ENCODE assay signal across 31 cellular contexts in genomic region chr7:101705327-101705726, GRCh38.
A peak's percentile ranks its signal among the peaks of the same experiment; 100 is the strongest.
DNase-seq lines count a peak whose midpoint lies in the region; ATAC-seq and TF ChIP-seq lines count a peak whose summit lies in the region.
"Had no signal": no experiment of that assay in that cellular context is flagged by ENCODE, and none has a peak within 500 bp of the region (broad histone marks: within the 10 kb centered on the region; RNA-seq: fewer than 3 reads in every experiment).

No MANE protein-coding gene starts in this region.

- peaks cover 15% of the 10 kb centered on the region for H3K27me3 Mint-ChIP-seq in MCF 10A (ENCODE audit: insufficient read depth, unreplicated experiment)
- H3K27me3 Mint-ChIP-seq: activated CD8-positive, alpha-beta T cell treated with anti-CD3 and anti-CD28 coated beads for 36 hours had no signal

- H3K4me3 ChIP-seq in breast epithelium = no peak overlapping the region
- H3K4me3 ChIP-seq in mammary epithelial cell (replicated peaks in 1 of 3; ENCODE audit: insufficient read depth in 1 of 3, low read depth in 2 of 3, low read length in 3 of 3) = no peak overlapping the region
- H3K4me3 ChIP-seq in mucosa of rectum (ENCODE audit: low read length in 2 of 2) = no peak overlapping the region
- H3K4me3 ChIP-seq: GM12878, neural progenitor cell, right atrium auricular region had no signal

- no peak overlapping the region for H3K4me2 ChIP-seq in mammary epithelial cell (ENCODE audit: insufficient read depth, low read depth, low read length)
- H3K4me2 ChIP-seq: neural progenitor cell had no signal

- dilution Hi-C loops in mammary epithelial cell (cut with HindIII; ENCODE audit: low sequenced_read_pairs) = no loop called here

- H3K27ac ChIP-seq in breast epithelium (no peak overlapping the region), mammary epithelial cell (ENCODE audit: insufficient read depth, low read depth, low read length) (no peak overlapping the region), mucosa of rectum (ENCODE audit: low read depth in 2 of 2, low read length in 2 of 2) (peak overlapping the region; percentile 9 to 37)
- H3K27ac ChIP-seq: neural progenitor cell, parathyroid adenoma, right atrium auricular region had no signal

- H3K9me3 ChIP-seq in breast epithelium = no peaks in the 10 kb centered on the region
- H3K9me3 ChIP-seq in mammary epithelial cell (replicated peaks; ENCODE audit: insufficient read depth, low read length) = no peaks in the 10 kb centered on the region
- H3K9me3 ChIP-seq in mucosa of rectum (ENCODE audit: control insufficient read depth in 2 of 2, low read length in 2 of 2) = no peaks in the 10 kb centered on the region
- H3K9me3 ChIP-seq: right atrium auricular region had no signal

- TF ChIP-seq CTCF in MCF 10A (IDR thresholded peaks at IDR 0.05; ENCODE audit: unreplicated experiment) = no peak
- TF ChIP-seq CTCF in breast epithelium (IDR thresholded peaks at IDR 0.05) = no peak
- TF ChIP-seq CTCF in mammary epithelial cell (conservative IDR thresholded peaks at IDR 0.05 in 1 of 2, IDR thresholded peaks at IDR 0.05 in 1 of 2; ENCODE audit: extremely low read depth in 1 of 2, insufficient read depth in 1 of 2, low read depth in 1 of 2, low read length in 2 of 2) = no peak

- peak; percentile 81 for DNase-seq in MCF 10A (ENCODE audit: unreplicated experiment)
- no peak for DNase-seq in breast epithelium (ENCODE audit: low spot score in 2 of 2)
- DNase-seq in NCI-H226 = peak; percentile 87
- peak; percentile 38 for DNase-seq in mammary epithelial cell
- no peak for DNase-seq in activated CD4-positive, alpha-beta T cell treated with anti-CD3 and anti-CD28 coated beads, Interleukin-2, amount 50 U/mL, for 4 hours
- no peak for DNase-seq in dedifferentiated amniotic fluid mesenchymal stem cell (ENCODE audit: extremely low spot score)
- DNase-seq: ACHN; activated CD8-positive, alpha-beta memory T cell treated with anti-CD3 and anti-CD28 coated beads, Interleukin-2, amount 50 U/mL, for 48 hours; activated CD8-positive, alpha-beta T cell treated with anti-CD3 and anti-CD28 coated beads for 36 hours; activated naive CD4-positive, alpha-beta T cell treated with anti-CD3 and anti-CD28 coated beads for 36 hours; CD4-positive, alpha-beta memory T cell; cerebellar nuclear complex; GOT3; NCI-H1092 treated with DMSO at 0.1 percent for 48 hours; NCI-H187 treated with DMSO at 0.1 percent for 48 hours; NCI-H2227 treated with DMSO at 0.1 percent for 48 hours; NCI-H82; SHP77 treated with DMSO at 0.1 percent for 48 hours; small intestine; stimulated activated naive B cell treated with anti-CD40 and anti-IgM and Interleukin-4, amounts not matched to agents 10 μg/mL and 1 μg/mL and 100 μg/mL, for 72 hours; substantia nigra; trophoblast cell had no signal

- no peak overlapping the region for H3K4me3 Mint-ChIP-seq in MCF 10A (ENCODE audit: unreplicated experiment)
- H3K4me3 Mint-ChIP-seq: activated CD8-positive, alpha-beta T cell treated with anti-CD3 and anti-CD28 coated beads for 36 hours; activated naive CD4-positive, alpha-beta T cell treated with anti-CD3 and anti-CD28 coated beads for 36 hours; activated T-helper 1 cell treated with anti-CD3 and anti-CD28 coated beads, Interleukin-12 subunit alpha, Interleukin-12 subunit beta, Interleukin-2, Interleukin-4 antibody, amounts not matched to agents 30 ng/mL and 10 ng/mL and 1 ng/mL, durations not matched to agents 14 hours and 24 hours and 36 hours; B cell; CD4-positive, alpha-beta memory T cell; neural progenitor cell; stimulated activated naive B cell treated with anti-CD40 and anti-IgM and Interleukin-4, amounts not matched to agents 10 μg/mL and 1 μg/mL and 100 μg/mL, for 72 hours; T-helper 2 cell treated with Interferon-gamma antibody and Interleukin-4, amounts not matched to agents 5 μg/mL and 100 μg/mL, for 36 hours had no signal

- H3K79me2 ChIP-seq in mammary epithelial cell (ENCODE audit: insufficient read depth, low read length) = no peaks in the 10 kb centered on the region
- H3K79me2 ChIP-seq: parathyroid adenoma had no signal

- H3K4me1 Mint-ChIP-seq in MCF 10A (ENCODE audit: insufficient read depth, unreplicated experiment) = peaks cover 6% of the 10 kb centered on the region
- H3K4me1 Mint-ChIP-seq: B cell; CD4-positive, alpha-beta memory T cell; neural progenitor cell; stimulated activated naive B cell treated with anti-CD40 and anti-IgM and Interleukin-4, amounts not matched to agents 10 μg/mL and 1 μg/mL and 100 μg/mL, for 72 hours had no signal

- H3K9me3 Mint-ChIP-seq in MCF 10A (ENCODE audit: unreplicated experiment) = no peaks in the 10 kb centered on the region
- H3K9me3 Mint-ChIP-seq: activated CD8-positive, alpha-beta T cell treated with anti-CD3 and anti-CD28 coated beads for 36 hours; activated naive CD4-positive, alpha-beta T cell treated with anti-CD3 and anti-CD28 coated beads for 36 hours; activated T-helper 1 cell treated with anti-CD3 and anti-CD28 coated beads, Interleukin-12 subunit alpha, Interleukin-12 subunit beta, Interleukin-2, Interleukin-4 antibody, amounts not matched to agents 30 ng/mL and 10 ng/mL and 1 ng/mL, durations not matched to agents 14 hours and 24 hours and 36 hours; neural progenitor cell; stimulated activated naive B cell treated with anti-CD40 and anti-IgM and Interleukin-4, amounts not matched to agents 10 μg/mL and 1 μg/mL and 100 μg/mL, for 72 hours; T-helper 2 cell treated with Interferon-gamma antibody and Interleukin-4, amounts not matched to agents 5 μg/mL and 100 μg/mL, for 36 hours had no signal

- H3K36me3 ChIP-seq in breast epithelium (no peaks in the 10 kb centered on the region), mammary epithelial cell (ENCODE audit: insufficient read depth, low read length) (no peaks in the 10 kb centered on the region), mucosa of rectum (ENCODE audit: control insufficient read depth in 2 of 2, insufficient read depth in 2 of 2, low read length in 2 of 2) (no peaks in the 10 kb centered on the region)
- H3K36me3 ChIP-seq: neural progenitor cell, right atrium auricular region had no signal

- no peaks in the 10 kb centered on the region for H3K4me1 ChIP-seq in breast epithelium
- H3K4me1 ChIP-seq in mammary epithelial cell (ENCODE audit: insufficient read depth, low read length) = no peaks in the 10 kb centered on the region
- H3K4me1 ChIP-seq in mucosa of rectum (ENCODE audit: control insufficient read depth in 2 of 2, insufficient read depth in 2 of 2, low read length in 2 of 2) = peaks cover 26 to 48% of the 10 kb centered on the region in 2 donors
- H3K4me1 ChIP-seq: neural progenitor cell, parathyroid adenoma, right atrium auricular region had no signal

- no peaks in the 10 kb centered on the region for H3K36me3 Mint-ChIP-seq in MCF 10A (ENCODE audit: insufficient read depth, unreplicated experiment)
- H3K36me3 Mint-ChIP-seq: CD4-positive, alpha-beta memory T cell; neural progenitor cell; stimulated activated naive B cell treated with anti-CD40 and anti-IgM and Interleukin-4, amounts not matched to agents 10 μg/mL and 1 μg/mL and 100 μg/mL, for 72 hours had no signal

- H3K9ac ChIP-seq in mammary epithelial cell (ENCODE audit: insufficient read depth, low read length) (no peak overlapping the region), mucosa of rectum (ENCODE audit: low read depth in 1 of 2, low read length in 2 of 2) (peak overlapping the region in 1 of 2 donors; percentile 34)
- H3K9ac ChIP-seq: neural progenitor cell, parathyroid adenoma had no signal

- no peaks in the 10 kb centered on the region for H4K20me1 ChIP-seq in mammary epithelial cell (ENCODE audit: insufficient read depth, low read length)

- no peak for TF ChIP-seq POLR2A in breast epithelium (IDR thresholded peaks at IDR 0.05)

- POLR2A ChIA-PET in MCF 10A (lab: Yijun Ruan, JAX) = interaction anchor here (0.8 to 1.0 kb wide), 2 partner anchors 12 to 24 kb away, joined by 3 to 5 read pairs; no protein-coding TSS in a partner anchor

- no peak for ATAC-seq in HG02870 (IDR thresholded peaks at IDR 0.05; ENCODE audit: unreplicated experiment)
- ATAC-seq: activated CD8-positive, alpha-beta T cell treated with anti-CD3 and anti-CD28 coated beads for 36 hours; GM12878; stimulated activated naive B cell treated with anti-CD40 and anti-IgM and Interleukin-4, amounts not matched to agents 10 μg/mL and 1 μg/mL and 100 μg/mL, for 72 hours had no signal

- CTCF ChIA-PET in MCF 10A (lab: Yijun Ruan, JAX) (interaction anchor here (0.6 to 1.0 kb wide), 3 partner anchors 16 to 98 kb away, joined by 3 to 10 read pairs (median 4); no protein-coding TSS in a partner anchor), mammary epithelial cell (lab: Charles Lee; ENCODE audit: low non-redundant PET) (no interaction called here)

- no peak overlapping the region for H3K27ac Mint-ChIP-seq in MCF 10A (ENCODE audit: low read depth, unreplicated experiment)
- H3K27ac Mint-ChIP-seq: activated CD8-positive, alpha-beta T cell treated with anti-CD3 and anti-CD28 coated beads for 36 hours; activated naive CD4-positive, alpha-beta T cell treated with anti-CD3 and anti-CD28 coated beads for 36 hours; activated T-helper 1 cell treated with anti-CD3 and anti-CD28 coated beads, Interleukin-12 subunit alpha, Interleukin-12 subunit beta, Interleukin-2, Interleukin-4 antibody, amounts not matched to agents 30 ng/mL and 10 ng/mL and 1 ng/mL, durations not matched to agents 14 hours and 24 hours and 36 hours; B cell; CD4-positive, alpha-beta memory T cell; neural progenitor cell; stimulated activated naive B cell treated with anti-CD40 and anti-IgM and Interleukin-4, amounts not matched to agents 10 μg/mL and 1 μg/mL and 100 μg/mL, for 72 hours; T-helper 2 cell treated with Interferon-gamma antibody and Interleukin-4, amounts not matched to agents 5 μg/mL and 100 μg/mL, for 36 hours had no signal

- H2AFZ ChIP-seq in mammary epithelial cell (ENCODE audit: low read depth, low read length) = no peak overlapping the region
- H2AFZ ChIP-seq: neural progenitor cell, parathyroid adenoma had no signal

- H3K27me3 ChIP-seq in breast epithelium (peaks cover 0 to 38% of the 10 kb centered on the region in 2 donors), mammary epithelial cell (ENCODE audit: insufficient read depth, low read length) (peaks cover 13% of the 10 kb centered on the region), mucosa of rectum (ENCODE audit: control insufficient read depth in 2 of 2, insufficient read depth in 2 of 2, low read length in 2 of 2) (no peaks in the 10 kb centered on the region)
- H3K27me3 ChIP-seq: neural progenitor cell, right atrium auricular region had no signal

- BruUV-seq in MCF 10A (replicated peaks; lab: Mats Ljungman, UMichigan) (no TSS peak), mammary epithelial cell (replicated peaks; lab: Mats Ljungman, UMichigan) (no TSS peak)

- in situ Hi-C loops in mammary epithelial cell (cut with MboI; ENCODE audit: low sequenced_read_pairs in 2 of 2) = no loop called here

- intact Hi-C loops in MCF 10A (cut with micrococcal nuclease) = no loop called here
- intact Hi-C loops in breast epithelium (cut with DNase I; ENCODE audit: low total_unique reads) = no loop called here
- intact Hi-C loops in mammary epithelial cell (cut with micrococcal nuclease) = no loop called here

- WGBS in mammary epithelial cell (ENCODE audit: low coverage, missing lambda C conversion rate) = 23% methylated on average over 4 of the region's 4 CpGs

Comparison
In these comparisons a context has a peak if more than half of its experiments do, and no peak if none do; other contexts are left out.
1. DNase-seq: peak in MCF 10A (single experiment), NCI-H226 (single experiment) and mammary epithelial cell (single experiment); none in breast epithelium (0 of 2), activated CD4-positive, alpha-beta T cell treated with anti-CD3 and anti-CD28 coated beads, Interleukin-2, amount 50 U/mL, for 4 hours (0 of 2) and dedifferentiated amniotic fluid mesenchymal stem cell (single experiment).
2. H3K27ac ChIP-seq: peak in mucosa of rectum (2 of 2); none in breast epithelium (0 of 2) and mammary epithelial cell (single experiment).